12 cellular contexts compared by ENCODE assay signal in the genomic region with DNA sequence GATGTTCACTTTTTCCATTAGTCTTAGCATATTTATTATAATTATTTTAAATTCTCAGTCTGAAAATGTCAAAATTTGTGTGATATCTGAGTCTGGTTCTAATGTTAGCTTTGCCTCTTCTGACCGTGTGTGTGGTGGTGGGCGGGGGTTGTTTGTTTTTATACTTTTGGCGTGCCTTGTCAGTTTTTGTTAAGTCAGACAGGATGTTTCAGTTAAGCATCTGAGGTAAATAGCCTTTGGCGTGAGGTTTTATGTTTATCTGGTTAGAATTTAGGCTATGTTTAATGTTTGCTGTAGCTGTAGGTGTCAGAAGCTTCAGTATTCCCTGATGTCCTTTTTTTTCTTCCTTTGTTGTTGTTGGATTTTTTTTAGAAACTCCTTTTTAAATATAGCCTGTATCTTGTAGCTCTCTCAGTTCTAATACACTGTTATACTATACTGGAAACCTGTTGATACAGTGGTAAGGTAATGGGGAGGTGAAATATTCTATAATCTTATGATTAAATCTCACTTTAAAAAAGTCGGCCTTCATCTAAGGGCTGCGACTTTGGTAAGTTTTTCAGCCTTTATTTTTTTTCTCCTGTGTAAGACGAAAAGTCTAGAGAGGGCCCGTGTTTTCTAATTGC.
DNase-seq lines count a peak whose midpoint lies in the region; ATAC-seq and TF ChIP-seq lines count a peak whose summit lies in the region.
"Had no signal": no experiment of that assay in that cellular context is flagged by ENCODE, and none has a peak within 500 bp of the region (broad histone marks: within the 10 kb centered on the region; RNA-seq: fewer than 3 reads in every experiment).

No MANE protein-coding gene starts in this region.

- TF ChIP-seq POLR2A in testis (IDR thresholded peaks at IDR 0.05) (no peak), ovary (IDR thresholded peaks at IDR 0.05) (no peak)

- CTCF ChIA-PET in WTC11 (lab: Charles Lee) = no interaction called here

- ATAC-seq in Right ventricle myocardium superior (ENCODE audit: poor library complexity) (no peak), WTC11 (no peak)

- peaks cover 18% of the 10 kb centered on the region for H3K4me1 Mint-ChIP-seq in WTC11

- H3K36me3 ChIP-seq in left ventricle myocardium inferior = peaks cover 42% of the 10 kb centered on the region
- no peaks in the 10 kb centered on the region for H3K36me3 ChIP-seq in testis (ENCODE audit: low read depth, missing control alignments)
- H3K36me3 ChIP-seq in effector memory CD4-positive, alpha-beta T cell (ENCODE audit: control insufficient read depth, insufficient read depth, low read length) = peaks cover 34% of the 10 kb centered on the region
- H3K36me3 ChIP-seq in ovary = no peaks in the 10 kb centered on the region

- H3K27ac ChIP-seq in left ventricle myocardium inferior (replicated peaks) = peak overlapping the region; percentile 43
- H3K27ac ChIP-seq in testis = peak overlapping the region; percentile 1 to 64
- no peak overlapping the region for H3K27ac ChIP-seq in effector memory CD4-positive, alpha-beta T cell (ENCODE audit: insufficient read depth, low read length, poor library complexity, severe bottlenecking)
- peak overlapping the region in 1 of 2 donors; percentile 65 for H3K27ac ChIP-seq in ovary
- H3K27ac ChIP-seq: breast epithelium, pancreas had no signal

- H3K9me3 ChIP-seq in left ventricle myocardium inferior (replicated peaks) = peaks cover 4% of the 10 kb centered on the region
- H3K9me3 ChIP-seq in testis = no peaks in the 10 kb centered on the region
- no peaks in the 10 kb centered on the region for H3K9me3 ChIP-seq in effector memory CD4-positive, alpha-beta T cell (ENCODE audit: control insufficient read depth, low read length)
- no peaks in the 10 kb centered on the region for H3K9me3 ChIP-seq in ovary
- H3K9me3 ChIP-seq: breast epithelium, Caco-2, pancreas had no signal

- peak overlapping the region; percentile 39 for H3K27ac Mint-ChIP-seq in WTC11

- no peak for TF ChIP-seq EP300 in ovary (IDR thresholded peaks at IDR 0.05)

- TF ChIP-seq CTCF in left ventricle myocardium inferior (IDR thresholded peaks at IDR 0.05; ENCODE audit: borderline replicate concordance) = no peak
- no peak for TF ChIP-seq CTCF in WTC11 (IDR thresholded peaks at IDR 0.05)
- TF ChIP-seq CTCF in fibroblast of villous mesenchyme (IDR thresholded peaks at IDR 0.05; ENCODE audit: insufficient read depth, low read depth, low read length) = no peak
- TF ChIP-seq CTCF in testis (IDR thresholded peaks at IDR 0.05) = no peak
- no peak for TF ChIP-seq CTCF in ovary (IDR thresholded peaks at IDR 0.05)

- peaks cover 50% of the 10 kb centered on the region for H3K36me3 Mint-ChIP-seq in WTC11

- no peak overlapping the region for H3K4me3 Mint-ChIP-seq in WTC11

- POLR2A ChIA-PET in WTC11 (lab: Charles Lee) = no interaction called here

- H3K4me1 ChIP-seq in left ventricle myocardium inferior = peaks cover 35% of the 10 kb centered on the region
- H3K4me1 ChIP-seq in testis = peaks cover 3% of the 10 kb centered on the region
- no peaks in the 10 kb centered on the region for H3K4me1 ChIP-seq in effector memory CD4-positive, alpha-beta T cell (ENCODE audit: control insufficient read depth, insufficient read depth, low read length, poor library complexity, severe bottlenecking)
- peaks cover 7% of the 10 kb centered on the region for H3K4me1 ChIP-seq in ovary (ENCODE audit: insufficient read depth)
- H3K4me1 ChIP-seq: breast epithelium, Caco-2 had no signal

- no peak for DNase-seq in left ventricle myocardium inferior
- DNase-seq in Right ventricle myocardium superior = no peak
- no peak for DNase-seq in WTC11 (ENCODE audit: low spot score)
- DNase-seq in fibroblast of villous mesenchyme (ENCODE audit: low read depth) = peak; percentile 50
- DNase-seq in testis = no peak
- no peak for DNase-seq in effector memory CD4-positive, alpha-beta T cell
- DNase-seq in ovary = no peak
- DNase-seq in amniotic stem cell (lab: John Stamatoyannopoulos, UW) = no peak
- DNase-seq: Caco-2, NCI-H524, pancreas had no signal

- H3K27me3 ChIP-seq in left ventricle myocardium inferior (ENCODE audit: low read depth) (no peaks in the 10 kb centered on the region), testis (no peaks in the 10 kb centered on the region), ovary (no peaks in the 10 kb centered on the region)
- no peaks in the 10 kb centered on the region for H3K27me3 ChIP-seq in effector memory CD4-positive, alpha-beta T cell (replicated peaks; ENCODE audit: control insufficient read depth, insufficient read depth, low read length, poor library complexity, severe bottlenecking)
- H3K27me3 ChIP-seq: breast epithelium, pancreas had no signal

- H3K9me3 Mint-ChIP-seq in WTC11 = 0 out of 2 replicates have a peak, but pooled peaks cover 3% of the 10 kb centered on the region

- WGBS in testis, 2 donors = 29 to 49% methylated on average over 8 of the region's 8 CpGs
- 8 to 18% (median 11%) methylated on average over 8 of the region's 8 CpGs for WGBS in ovary, 3 donors

- H3K4me3 ChIP-seq in left ventricle myocardium inferior (peak overlapping the region; percentile 3), fibroblast of villous mesenchyme (ENCODE audit: low read depth, low read length) (no peak overlapping the region), testis (no peak overlapping the region), ovary (no peak overlapping the region)
- H3K4me3 ChIP-seq in effector memory CD4-positive, alpha-beta T cell (ENCODE audit: insufficient read depth, low read depth, low read length, poor library complexity, severe bottlenecking) = no peak overlapping the region
- H3K4me3 ChIP-seq: breast epithelium, pancreas had no signal

- intact Hi-C loops in left ventricle myocardium inferior (cut with micrococcal nuclease) (no loop called here), Right ventricle myocardium superior (cut with DNase I) (no loop called here), testis (cut with DNase I; ENCODE audit: low total_unique reads) (no loop called here), ovary (cut with DNase I) (no loop called here)

- H3K27me3 Mint-ChIP-seq in WTC11 (ENCODE audit: low read depth) = no peaks in the 10 kb centered on the region

TF ChIP-seq in WTC11, 78 proteins besides CTCF, POLR2A, EP300 and RAD21:
- TF ChIP-seq ESRRA (CRISPR knock-in tag; IDR thresholded peaks at IDR 0.05; ENCODE audit: borderline replicate concordance) (no peak), ZNF232 (CRISPR knock-in tag; IDR thresholded peaks at IDR 0.05) (no peak), ZNF671 (CRISPR knock-in tag; IDR thresholded peaks at IDR 0.05) (no peak), ZBTB21 (CRISPR knock-in tag; IDR thresholded peaks at IDR 0.05; ENCODE audit: borderline replicate concordance) (no peak), SP1 (CRISPR knock-in tag; conservative IDR thresholded peaks at IDR 0.05) (no peak), SMAD3 (CRISPR knock-in tag; IDR thresholded peaks at IDR 0.05; ENCODE audit: borderline replicate concordance) (no peak)
- TF ChIP-seq, protein P1, sequence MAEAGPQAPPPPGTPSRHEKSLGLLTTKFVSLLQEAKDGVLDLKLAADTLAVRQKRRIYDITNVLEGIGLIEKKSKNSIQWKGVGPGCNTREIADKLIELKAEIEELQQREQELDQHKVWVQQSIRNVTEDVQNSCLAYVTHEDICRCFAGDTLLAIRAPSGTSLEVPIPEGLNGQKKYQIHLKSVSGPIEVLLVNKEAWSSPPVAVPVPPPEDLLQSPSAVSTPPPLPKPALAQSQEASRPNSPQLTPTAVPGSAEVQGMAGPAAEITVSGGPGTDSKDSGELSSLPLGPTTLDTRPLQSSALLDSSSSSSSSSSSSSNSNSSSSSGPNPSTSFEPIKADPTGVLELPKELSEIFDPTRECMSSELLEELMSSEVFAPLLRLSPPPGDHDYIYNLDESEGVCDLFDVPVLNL (CRISPR knock-in tag; IDR thresholded peaks at IDR 0.05; ENCODE audit: borderline replicate concordance, low read depth) = no peak
- TF ChIP-seq, protein P2, sequence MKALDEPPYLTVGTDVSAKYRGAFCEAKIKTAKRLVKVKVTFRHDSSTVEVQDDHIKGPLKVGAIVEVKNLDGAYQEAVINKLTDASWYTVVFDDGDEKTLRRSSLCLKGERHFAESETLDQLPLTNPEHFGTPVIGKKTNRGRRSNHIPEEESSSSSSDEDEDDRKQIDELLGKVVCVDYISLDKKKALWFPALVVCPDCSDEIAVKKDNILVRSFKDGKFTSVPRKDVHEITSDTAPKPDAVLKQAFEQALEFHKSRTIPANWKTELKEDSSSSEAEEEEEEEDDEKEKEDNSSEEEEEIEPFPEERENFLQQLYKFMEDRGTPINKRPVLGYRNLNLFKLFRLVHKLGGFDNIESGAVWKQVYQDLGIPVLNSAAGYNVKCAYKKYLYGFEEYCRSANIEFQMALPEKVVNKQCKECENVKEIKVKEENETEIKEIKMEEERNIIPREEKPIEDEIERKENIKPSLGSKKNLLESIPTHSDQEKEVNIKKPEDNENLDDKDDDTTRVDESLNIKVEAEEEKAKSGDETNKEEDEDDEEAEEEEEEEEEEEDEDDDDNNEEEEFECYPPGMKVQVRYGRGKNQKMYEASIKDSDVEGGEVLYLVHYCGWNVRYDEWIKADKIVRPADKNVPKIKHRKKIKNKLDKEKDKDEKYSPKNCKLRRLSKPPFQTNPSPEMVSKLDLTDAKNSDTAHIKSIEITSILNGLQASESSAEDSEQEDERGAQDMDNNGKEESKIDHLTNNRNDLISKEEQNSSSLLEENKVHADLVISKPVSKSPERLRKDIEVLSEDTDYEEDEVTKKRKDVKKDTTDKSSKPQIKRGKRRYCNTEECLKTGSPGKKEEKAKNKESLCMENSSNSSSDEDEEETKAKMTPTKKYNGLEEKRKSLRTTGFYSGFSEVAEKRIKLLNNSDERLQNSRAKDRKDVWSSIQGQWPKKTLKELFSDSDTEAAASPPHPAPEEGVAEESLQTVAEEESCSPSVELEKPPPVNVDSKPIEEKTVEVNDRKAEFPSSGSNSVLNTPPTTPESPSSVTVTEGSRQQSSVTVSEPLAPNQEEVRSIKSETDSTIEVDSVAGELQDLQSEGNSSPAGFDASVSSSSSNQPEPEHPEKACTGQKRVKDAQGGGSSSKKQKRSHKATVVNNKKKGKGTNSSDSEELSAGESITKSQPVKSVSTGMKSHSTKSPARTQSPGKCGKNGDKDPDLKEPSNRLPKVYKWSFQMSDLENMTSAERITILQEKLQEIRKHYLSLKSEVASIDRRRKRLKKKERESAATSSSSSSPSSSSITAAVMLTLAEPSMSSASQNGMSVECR (CRISPR knock-in tag; IDR thresholded peaks at IDR 0.05; ENCODE audit: borderline replicate concordance) = no peak
